9 cellular contexts compared by ENCODE assay signal in genomic region chr14:56333361-56334279, GRCh38.
A peak's percentile ranks its signal among the peaks of the same experiment; 100 is the strongest.
DNase-seq lines count a peak whose midpoint lies in the region; ATAC-seq and TF ChIP-seq lines count a peak whose summit lies in the region.
"Had no signal": no experiment of that assay in that cellular context is flagged by ENCODE, and none has a peak within 500 bp of the region (broad histone marks: within the 10 kb centered on the region; RNA-seq: fewer than 3 reads in every experiment).

No MANE protein-coding gene starts in this region.

- no peaks in the 10 kb centered on the region for H3K4me1 ChIP-seq in CD8-positive, alpha-beta memory T cell (ENCODE audit: insufficient read depth, low read length)

- H3K36me3 Mint-ChIP-seq in osteocyte (ENCODE audit: unreplicated experiment): no peaks in the 10 kb centered on the region
- no peaks in the 10 kb centered on the region for H3K36me3 Mint-ChIP-seq in CD8-positive, alpha-beta memory T cell

- POLR2A ChIA-PET in CD8-positive, alpha-beta memory T cell (lab: Charles Lee): no interaction called here

- DNase-seq in ELR (ENCODE audit: low read depth) (peak; percentile 80), NCI-H2196 (lab: John Stamatoyannopoulos, UW; ENCODE audit: unreplicated experiment) (peak; percentile 36), cardiac fibroblast (ENCODE audit: low read depth in 2 of 2) (peak; percentile 81 to 87), osteocyte (ENCODE audit: extremely low spot score, unreplicated experiment) (no peak), NCI-H1930 (lab: John Stamatoyannopoulos, UW) (no peak)
- no peak for DNase-seq in CD8-positive, alpha-beta memory T cell

- TF ChIP-seq CTCF in cardiac fibroblast (IDR thresholded peaks at IDR 0.05; ENCODE audit: low read depth, low read length): no peak
- TF ChIP-seq CTCF in osteocyte (IDR thresholded peaks at IDR 0.05): no peak

- H3K9me3 ChIP-seq in CD8-positive, alpha-beta memory T cell (ENCODE audit: low read length): no peaks in the 10 kb centered on the region
- H3K9me3 ChIP-seq: thoracic aorta had no signal

- H3K36me3 ChIP-seq in CD8-positive, alpha-beta memory T cell (ENCODE audit: insufficient read depth, low read length): no peaks in the 10 kb centered on the region
- H3K36me3 ChIP-seq: thoracic aorta had no signal

- peak overlapping the region; percentile 69 for H3K27ac Mint-ChIP-seq in osteocyte (ENCODE audit: unreplicated experiment)
- peak overlapping the region in 2 of 8 donors; percentile 20 to 48 for H3K27ac Mint-ChIP-seq in CD8-positive, alpha-beta memory T cell

- H3K4me3 ChIP-seq in cardiac fibroblast (replicated peaks in 1 of 2; ENCODE audit: low read depth in 2 of 2, low read length in 2 of 2): no peak overlapping the region
- H3K4me3 ChIP-seq in CD8-positive, alpha-beta memory T cell (ENCODE audit: low read length): no peak overlapping the region
- H3K4me3 ChIP-seq: thoracic aorta had no signal

- ATAC-seq in GM21381 (IDR thresholded peaks at IDR 0.05; ENCODE audit: unreplicated experiment) (no peak), GM21515 (IDR thresholded peaks at IDR 0.05; ENCODE audit: unreplicated experiment) (no peak)

- no peak overlapping the region for H3K4me3 Mint-ChIP-seq in osteocyte (ENCODE audit: unreplicated experiment)
- no peak overlapping the region for H3K4me3 Mint-ChIP-seq in CD8-positive, alpha-beta memory T cell

- no peaks in the 10 kb centered on the region for H3K9me3 Mint-ChIP-seq in osteocyte (ENCODE audit: unreplicated experiment)
- H3K9me3 Mint-ChIP-seq in CD8-positive, alpha-beta memory T cell: no peaks in the 10 kb centered on the region

- H3K27me3 Mint-ChIP-seq in osteocyte (ENCODE audit: unreplicated experiment): no peaks in the 10 kb centered on the region
- H3K27me3 Mint-ChIP-seq in CD8-positive, alpha-beta memory T cell: no peaks in the 10 kb centered on the region

- H3K27me3 ChIP-seq in CD8-positive, alpha-beta memory T cell (ENCODE audit: insufficient read depth, low read length, poor library complexity, severe bottlenecking): no peaks in the 10 kb centered on the region

- no peak overlapping the region for H3K27ac ChIP-seq in CD8-positive, alpha-beta memory T cell (ENCODE audit: low read depth, low read length)

- peaks cover 15% of the 10 kb centered on the region for H3K4me1 Mint-ChIP-seq in osteocyte (ENCODE audit: unreplicated experiment)
- peaks cover 1 to 13% (median 6%) of the 10 kb centered on the region in 3 donors for H3K4me1 Mint-ChIP-seq in CD8-positive, alpha-beta memory T cell

- CTCF ChIA-PET in CD8-positive, alpha-beta memory T cell (lab: Charles Lee): no interaction called here

Comparison
In these comparisons a context has a peak if more than half of its experiments do, and no peak if none do; other contexts are left out.
1. DNase-seq: peak in ELR (single experiment), NCI-H2196 (single experiment) and cardiac fibroblast (2 of 2); none in osteocyte (single experiment), CD8-positive, alpha-beta memory T cell (0 of 5) and NCI-H1930 (0 of 2).